30 cellular contexts compared by ENCODE assay signal in genomic region chr1:206946261-206946660, GRCh38. TPM values are rescaled to one million over a fixed set of nuclear protein-coding genes. Genes with fewer than 3 reads are reported as not detected.
DNase-seq lines count a peak whose midpoint lies in the region; ATAC-seq, FAIRE-seq and TF ChIP-seq lines count a peak whose summit lies in the region.
"Had no signal": no experiment of that assay in that cellular context is flagged by ENCODE, and none has a peak within 500 bp of the region (broad histone marks: within the 10 kb centered on the region; RNA-seq: fewer than 3 reads in every experiment).

Gene PIGR, minus strand, starts transcription at chr1:206946466. Its CDS starts 5,935 bp downstream, at chr1:206940531.

- DNase-seq in MM.1S (no peak), kidney (peak; percentile 82), mucosa of gallbladder (ENCODE audit: low spot score) (peak; percentile 56), thyroid gland (peak; percentile 40 to 54), A673 (ENCODE audit: low spot score) (no peak), foreskin keratinocyte (no peak), inferior parietal cortex (ENCODE audit: extremely low spot score) (no peak)
- DNase-seq: activated CD4-positive, alpha-beta T cell treated with anti-CD3 and anti-CD28 coated beads for 48 hours; aorta; central memory CD4-positive, alpha-beta T cell; dermis blood vessel endothelial cell; mesendoderm; NCI-H1092; NCI-H187; posterior cingulate gyrus; sigmoid colon; stimulated activated CD4-positive, alpha-beta T cell treated with anti-CD3 and anti-CD28 coated beads, Interleukin-15, amount 100 ng/mL, for 24 hours had no signal

- ATAC-seq in HG03108 (IDR thresholded peaks at IDR 0.05; ENCODE audit: unreplicated experiment) (no peak), foreskin keratinocyte (no peak)
- ATAC-seq: HCT116 had no signal

- peak within 1 kb of the TSS; percentile 11; the same call in 1 of the 2 replicates for H3K4me2 ChIP-seq in MM.1S (ENCODE audit: low read depth, low read length)

- H3K27ac ChIP-seq in MM.1S (ENCODE audit: low read length) (no peak within 1 kb of the TSS), kidney (ENCODE audit: low read depth in 2 of 2, low read length in 2 of 2) (peak within 1 kb of the TSS; percentile 57 to 68), thyroid gland (no peak within 1 kb of the TSS), A673 (ENCODE audit: low read depth, low read length, poor library complexity, severe bottlenecking) (no peak within 1 kb of the TSS), foreskin keratinocyte (no peak within 1 kb of the TSS)
- H3K27ac ChIP-seq: C4-2B, RWPE1, SK-N-MC, vagina had no signal

- H4K20me1 ChIP-seq in MM.1S (ENCODE audit: insufficient read depth, low read length), result no peaks in the 10 kb centered on the region

- no peaks in the 10 kb centered on the region for H3K9me2 ChIP-seq in MM.1S (replicated peaks; ENCODE audit: insufficient read depth, low read length)

- intact Hi-C loops in kidney (cut with DNase I) (no loop called here), thyroid gland (cut with DNase I) (no loop called here), A673 (cut with micrococcal nuclease; ENCODE audit: unreplicated experiment) (no loop called here)

- TF ChIP-seq POLR2A in thyroid gland (IDR thresholded peaks at IDR 0.05), result no peak

- H3K27me3 ChIP-seq in MM.1S (replicated peaks; ENCODE audit: insufficient read depth, low read length) (no peaks in the 10 kb centered on the region), thyroid gland (no peaks in the 10 kb centered on the region), A673 (replicated peaks; ENCODE audit: insufficient read depth, low read depth, low read length, poor library complexity) (peaks cover 57% of the 10 kb centered on the region), foreskin keratinocyte (peaks cover 34% of the 10 kb centered on the region)
- H3K27me3 ChIP-seq: vagina had no signal

- no peak within 1 kb of the TSS for H3K4me3 ChIP-seq in MM.1S (ENCODE audit: low read length)
- H3K4me3 ChIP-seq in kidney (ENCODE audit: low read length in 2 of 2), result peak within 1 kb of the TSS; percentile 70 to 76
- no peak within 1 kb of the TSS for H3K4me3 ChIP-seq in thyroid gland (replicated peaks in 1 of 3)
- H3K4me3 ChIP-seq in A673 (ENCODE audit: low read depth, low read length, poor library complexity, severe bottlenecking), result no peak within 1 kb of the TSS
- H3K4me3 ChIP-seq: sigmoid colon, SK-N-MC, vagina had no signal

- no TSS peak for BruUV-seq in A673 (replicated peaks; lab: Mats Ljungman, UMichigan)

- H3K9me3 ChIP-seq in MM.1S (replicated peaks; ENCODE audit: insufficient read depth, low read length) (no peaks in the 10 kb centered on the region), kidney (ENCODE audit: control insufficient read depth in 1 of 2, low read length in 2 of 2) (peaks cover 0 to 5% of the 10 kb centered on the region in 2 donors), thyroid gland (no peaks in the 10 kb centered on the region), A673 (ENCODE audit: low read depth, low read length, poor library complexity, severe bottlenecking) (no peaks in the 10 kb centered on the region)
- H3K9me3 ChIP-seq: sigmoid colon, vagina had no signal

- WGBS in thyroid gland, 2 donors, result 47% methylated on average over 7 of the region's 7 CpGs

- H3K9ac ChIP-seq in MM.1S (ENCODE audit: low read length), result no peak within 1 kb of the TSS
- peak within 1 kb of the TSS; percentile 34 to 82 for H3K9ac ChIP-seq in kidney (ENCODE audit: low read length in 2 of 2)

- H3K36me3 ChIP-seq in MM.1S (replicated peaks; ENCODE audit: insufficient read depth, low read length), result no peaks in the 10 kb centered on the region
- H3K36me3 ChIP-seq in kidney (ENCODE audit: control insufficient read depth in 1 of 2, insufficient read depth in 2 of 2, low read length in 2 of 2), result no peaks in the 10 kb centered on the region
- H3K36me3 ChIP-seq in thyroid gland, result no peaks in the 10 kb centered on the region
- no peaks in the 10 kb centered on the region for H3K36me3 ChIP-seq in A673 (ENCODE audit: insufficient read depth, low read length, poor library complexity, severe bottlenecking)
- H3K36me3 ChIP-seq: sigmoid colon, vagina had no signal

- no peak for TF ChIP-seq CTCF in MM.1S (IDR thresholded peaks at IDR 0.05; ENCODE audit: low read length)
- no peak for TF ChIP-seq CTCF in kidney (IDR thresholded peaks at IDR 0.05; ENCODE audit: borderline replicate concordance, extremely low read depth, insufficient read depth)
- no peak for TF ChIP-seq CTCF in thyroid gland (IDR thresholded peaks at IDR 0.05)
- TF ChIP-seq CTCF in A673 (conservative IDR thresholded peaks at IDR 0.05; ENCODE audit: low read depth, low read length), result no peak
- no peak for TF ChIP-seq CTCF in foreskin keratinocyte (conservative IDR thresholded peaks at IDR 0.05)

- H3F3A ChIP-seq in MM.1S (ENCODE audit: insufficient read depth, low read length), result no peaks in the 10 kb centered on the region

- peak within 1 kb of the TSS; percentile 28; the same call in 1 of the 2 replicates for H2AFZ ChIP-seq in MM.1S (ENCODE audit: low read length)

- CTCF ChIA-PET in A673 (lab: Charles Lee), result no interaction called here

- no peak for FAIRE-seq in kidney (lab: Jason Lieb, UNC)
- FAIRE-seq: D721Med, GM12892, keratinocyte had no signal

- POLR2A ChIA-PET in A673 (lab: Charles Lee; ENCODE audit: low non-redundant PET), result no interaction called here

- H3K79me2 ChIP-seq in MM.1S (ENCODE audit: low read length), result no peaks in the 10 kb centered on the region

- no peaks in the 10 kb centered on the region for H3K4me1 ChIP-seq in MM.1S (ENCODE audit: low read length)
- peaks cover 23 to 28% of the 10 kb centered on the region in 2 donors for H3K4me1 ChIP-seq in kidney (ENCODE audit: control insufficient read depth in 1 of 2, insufficient read depth in 1 of 2, low read depth in 1 of 2, low read length in 2 of 2)
- H3K4me1 ChIP-seq in thyroid gland, result no peaks in the 10 kb centered on the region
- no peaks in the 10 kb centered on the region for H3K4me1 ChIP-seq in A673 (ENCODE audit: insufficient read depth, low read length, poor library complexity, severe bottlenecking)
- H3K4me1 ChIP-seq in foreskin keratinocyte, result no peaks in the 10 kb centered on the region
- H3K4me1 ChIP-seq: sigmoid colon, vagina had no signal

RNA-seq across cellular contexts. Expression of gene PIGR, which starts in this region (rescaled TPM):
- total RNA-seq in kidney, result 841 TPM
- polyA plus RNA-seq in kidney (ENCODE audit: insufficient read depth, low read depth, low replicate concordance), result 187 TPM
- total RNA-seq in mucosa of gallbladder, result 2,875 TPM
- total RNA-seq in thyroid gland, result 1 to 10 TPM in 1 of 4 donors, under 1 TPM in 2, not detected in 1; 0.11 to 1.2 (median 0.75) TPM
- total RNA-seq in A673 (2021), result not detected in 2 replicates
- total RNA-seq in foreskin keratinocyte, result not detected in 2 replicates
- polyA plus RNA-seq in foreskin keratinocyte, result not detected in 2 replicates
- total RNA-seq: glomerular endothelial cell, LHCN-M2 had no signal
- polyA plus RNA-seq: AG04450, neural cell had no signal

Comparison
In these comparisons a context has a peak if more than half of its experiments do, and no peak if none do; other contexts are left out.
1. RNA of gene PIGR (total RNA-seq): 2,875 TPM in mucosa of gallbladder (single experiment) and 841 TPM in kidney (single experiment); 0.11 to 1.2 TPM in thyroid gland, not detected in A673 and not detected in foreskin keratinocyte; every median in the first group is over 100 times any median in the second.
2. RNA of gene PIGR (polyA plus RNA-seq): 187 TPM in kidney (single experiment); not detected in foreskin keratinocyte; every median in the first group is over 100 times any median in the second.
3. DNase-seq: peak in kidney (single experiment), mucosa of gallbladder (single experiment) and thyroid gland (2 of 2); none in MM.1S (single experiment), A673 (single experiment), foreskin keratinocyte (0 of 2) and inferior parietal cortex (single experiment).
4. H3K27ac ChIP-seq: peak in kidney (2 of 2); none in MM.1S (single experiment), thyroid gland (0 of 3), A673 (single experiment) and foreskin keratinocyte (single experiment).
5. H3K4me3 ChIP-seq: peak in kidney (2 of 2); none in MM.1S (single experiment), thyroid gland (0 of 3) and A673 (single experiment).